10 cellular contexts compared by ENCODE assay signal in the genomic region with DNA sequence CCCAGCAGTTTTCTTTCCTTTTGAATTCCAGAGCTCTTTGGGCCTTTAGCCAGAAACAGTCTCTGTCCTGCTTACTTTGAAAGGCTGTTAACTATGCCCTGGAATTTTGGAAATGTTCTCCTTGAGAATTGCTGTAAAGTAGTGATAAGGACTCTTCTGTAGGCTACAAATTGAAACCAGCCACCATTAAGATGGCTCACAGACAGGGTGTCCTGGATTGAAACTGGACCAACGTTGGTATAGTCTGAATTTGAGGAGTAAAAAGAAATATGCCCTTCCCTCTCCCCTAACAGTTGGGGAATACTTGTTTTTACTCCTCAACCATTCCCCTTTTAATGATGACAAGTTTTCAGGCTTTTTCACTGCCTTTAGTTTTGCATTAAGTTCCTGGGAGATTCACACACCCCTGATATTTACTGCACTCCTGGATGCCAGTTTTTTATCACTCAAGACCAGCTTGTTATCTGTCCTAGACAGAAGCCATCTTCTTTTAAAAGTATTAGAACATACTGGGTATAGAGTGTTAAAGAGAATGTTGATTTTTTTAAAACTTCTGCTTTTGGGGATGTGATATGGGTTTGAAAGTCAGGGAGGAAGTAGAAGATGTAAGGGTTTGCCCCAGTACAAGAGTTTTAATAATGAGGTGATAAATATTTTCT. TPM values are rescaled to one million over a fixed set of nuclear protein-coding genes. Genes with fewer than 3 reads are reported as not detected.
DNase-seq lines count a peak whose midpoint lies in the region; ATAC-seq lines count a peak whose summit lies in the region.
"Had no signal": no experiment of that assay in that cellular context is flagged by ENCODE, and none has a peak within 500 bp of the region (broad histone marks: within the 10 kb centered on the region; RNA-seq: fewer than 3 reads in every experiment).

No MANE protein-coding gene starts in this region.

- ATAC-seq in naive thymus-derived CD4-positive, alpha-beta T cell = no peak
- no peak for ATAC-seq in GM21717 (IDR thresholded peaks at IDR 0.05; ENCODE audit: unreplicated experiment)
- ATAC-seq: HCT116 had no signal

- peak overlapping the region; percentile 2 to 66 (median 59) for H3K27ac Mint-ChIP-seq in IgD-negative memory B cell
- peak overlapping the region in 6 of 9 donors; percentile 33 to 84 (median 61) for H3K27ac Mint-ChIP-seq in naive thymus-derived CD4-positive, alpha-beta T cell

- no peaks in the 10 kb centered on the region for H3K27me3 ChIP-seq in BLaER1 treated with 17β-estradiol and CSF1 and Interleukin-3, amounts not matched to agents 10 nM and 100 nM
- H3K27me3 ChIP-seq in naive thymus-derived CD4-positive, alpha-beta T cell (ENCODE audit: control insufficient read depth in 2 of 2, insufficient read depth in 2 of 2, low read length in 2 of 2) = no peaks in the 10 kb centered on the region

- peaks cover 60 to 84% (median 68%) of the 10 kb centered on the region in 10 experiments for H3K4me1 ChIP-seq in BLaER1 treated with 17β-estradiol and CSF1 and Interleukin-3, amounts not matched to agents 10 nM and 100 nM
- H3K4me1 ChIP-seq in naive thymus-derived CD4-positive, alpha-beta T cell (ENCODE audit: control insufficient read depth in 2 of 2, insufficient read depth in 2 of 2, low read length in 2 of 2) = peaks cover 43 to 77% of the 10 kb centered on the region in 2 donors

- CTCF ChIA-PET in naive thymus-derived CD4-positive, alpha-beta T cell (lab: Charles Lee) = interaction anchor here (2.4 kb wide), 1 partner anchor 59 kb away, joined by 6 read pairs; no protein-coding TSS in a partner anchor

- H3K4me3 Mint-ChIP-seq in IgD-negative memory B cell = peak overlapping the region in 3 of 4 donors; percentile 4 to 84 (median 70)
- H3K4me3 Mint-ChIP-seq in naive thymus-derived CD4-positive, alpha-beta T cell = peak overlapping the region in 9 of 10 donors; percentile 54 to 84 (median 76)

- no peak overlapping the region for H3K4me3 ChIP-seq in BLaER1 treated with 17β-estradiol and CSF1 and Interleukin-3, amounts not matched to agents 10 nM and 100 nM
- no peak overlapping the region for H3K4me3 ChIP-seq in naive thymus-derived CD4-positive, alpha-beta T cell (ENCODE audit: low read length)

- H3K27ac ChIP-seq in BLaER1 treated with 17β-estradiol and CSF1 and Interleukin-3, amounts not matched to agents 10 nM and 100 nM = peak overlapping the region in 3 of 11 experiments; percentile 5 to 31 (median 10); a peak in 2 of 22 replicates
- no peak overlapping the region for H3K27ac ChIP-seq in naive thymus-derived CD4-positive, alpha-beta T cell (ENCODE audit: low read depth, low read length)

- H3K4me1 Mint-ChIP-seq in IgD-negative memory B cell = peaks cover 59 to 76% (median 72%) of the 10 kb centered on the region in 3 donors
- peaks cover 75 to 100% (median 94%) of the 10 kb centered on the region in 7 donors for H3K4me1 Mint-ChIP-seq in naive thymus-derived CD4-positive, alpha-beta T cell

- H3K36me3 ChIP-seq in BLaER1 treated with 17β-estradiol and CSF1 and Interleukin-3, amounts not matched to agents 10 nM and 100 nM = peaks cover 0 to 57% (median 33%) of the 10 kb centered on the region in 11 experiments; a peak in 19 of 22 replicates
- no peaks in the 10 kb centered on the region for H3K36me3 ChIP-seq in naive thymus-derived CD4-positive, alpha-beta T cell (ENCODE audit: control insufficient read depth in 2 of 3, insufficient read depth in 3 of 3, low read length in 3 of 3)

- H4K20me1 ChIP-seq in BLaER1 treated with 17β-estradiol and CSF1 and Interleukin-3, amounts not matched to agents 10 nM and 100 nM = peaks cover 97 to 100% (median 100%) of the 10 kb centered on the region in 11 experiments

- intact Hi-C loops in naive thymus-derived CD4-positive, alpha-beta T cell (cut with micrococcal nuclease) = loop anchor here in 1 of 2 donors (2.0 kb wide), 1 partner anchor 22 kb away; no protein-coding TSS in a partner anchor

- H3K9me3 ChIP-seq in BLaER1 treated with 17β-estradiol and CSF1 and Interleukin-3, amounts not matched to agents 10 nM and 100 nM (replicated peaks in 1 of 11) = peaks cover 0 to 29% (median 14%) of the 10 kb centered on the region in 11 experiments; a peak in 16 of 22 replicates
- no peaks in the 10 kb centered on the region for H3K9me3 ChIP-seq in naive thymus-derived CD4-positive, alpha-beta T cell (ENCODE audit: control insufficient read depth in 2 of 3, low read length in 3 of 3)

- H3K4me2 ChIP-seq in BLaER1 treated with 17β-estradiol and CSF1 and Interleukin-3, amounts not matched to agents 10 nM and 100 nM = peak overlapping the region; percentile 10 to 86 (median 28); a peak in 16 of 22 replicates

- H3K27me3 Mint-ChIP-seq in IgD-negative memory B cell = no peaks in the 10 kb centered on the region
- no peaks in the 10 kb centered on the region for H3K27me3 Mint-ChIP-seq in naive thymus-derived CD4-positive, alpha-beta T cell

- H3K9ac ChIP-seq in BLaER1 treated with 17β-estradiol and CSF1 and Interleukin-3, amounts not matched to agents 10 nM and 100 nM = peak overlapping the region in 1 of 11 experiments; percentile 31; a peak in 1 of 22 replicates

- POLR2A ChIA-PET in naive thymus-derived CD4-positive, alpha-beta T cell (lab: Charles Lee) = interaction anchor here (1.1 to 4.5 kb wide), 4 partner anchors 9 to 23 kb away, joined by 3 to 17 read pairs (median 4); partner anchors contain the start of gene TOP1

- H3K9me3 Mint-ChIP-seq in IgD-negative memory B cell = peaks cover 0 to 2% (median 0%) of the 10 kb centered on the region in 3 donors
- peaks cover 0 to 2% (median 0%) of the 10 kb centered on the region in 11 donors for H3K9me3 Mint-ChIP-seq in naive thymus-derived CD4-positive, alpha-beta T cell

- DNase-seq in amniotic epithelial cell (ENCODE audit: low read depth) (peak; percentile 51), occipital lobe (lab: John Stamatoyannopoulos, UW) (no peak), COR-L47 (lab: John Stamatoyannopoulos, UW) (no peak), amygdala (lab: John Stamatoyannopoulos, UW) (no peak)
- DNase-seq in naive thymus-derived CD4-positive, alpha-beta T cell = no peak
- DNase-seq: substantia nigra had no signal

- peaks cover 4% of the 10 kb centered on the region for H3K36me3 Mint-ChIP-seq in IgD-negative memory B cell
- H3K36me3 Mint-ChIP-seq in naive thymus-derived CD4-positive, alpha-beta T cell = peaks cover 0 to 23% (median 7%) of the 10 kb centered on the region in 5 donors

RNA-seq across cellular contexts. Expression of gene TOP1, which starts 21.9 kb away (rescaled TPM):
- polyA plus RNA-seq in IgD-negative memory B cell = 17.0 TPM
- 10 to 100 TPM; 32.0 to 82.8 (median 43.4) TPM for total RNA-seq in naive thymus-derived CD4-positive, alpha-beta T cell
- 10 to 100 TPM; 10.2 to 13.6 TPM for polyA plus RNA-seq in naive thymus-derived CD4-positive, alpha-beta T cell
- total RNA-seq in occipital lobe = 26.2 TPM
